ENCODE assay signal across 17 cellular contexts in the genomic region with DNA sequence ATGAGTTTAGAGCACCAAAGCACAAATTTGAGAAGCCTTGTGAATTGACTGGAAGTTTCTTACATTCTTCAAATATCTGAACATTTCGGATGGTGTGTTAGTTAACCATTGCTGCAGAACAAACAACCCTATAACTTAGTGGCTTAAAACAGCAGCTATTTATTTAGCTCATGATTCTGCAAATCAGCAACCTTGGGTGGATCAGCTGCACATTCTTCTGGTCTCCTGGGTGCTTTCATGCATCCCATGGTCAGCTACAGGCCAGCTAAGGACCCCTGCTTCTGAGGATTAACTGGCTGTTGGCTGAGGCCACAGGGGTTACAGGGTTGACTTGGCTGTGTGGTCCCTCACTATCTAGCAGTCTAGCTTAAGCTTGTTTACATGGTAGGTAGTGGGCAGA.
DNase-seq lines count a peak whose midpoint lies in the region; ATAC-seq and TF ChIP-seq lines count a peak whose summit lies in the region.
"Had no signal": no experiment of that assay in that cellular context is flagged by ENCODE, and none has a peak within 500 bp of the region (broad histone marks: within the 10 kb centered on the region; RNA-seq: fewer than 3 reads in every experiment).

No MANE protein-coding gene starts in this region.

- intact Hi-C loops in colonic mucosa (cut with DNase I): no loop called here

- no peaks in the 10 kb centered on the region for H3K9me3 Mint-ChIP-seq in GM23338

- H3K27ac Mint-ChIP-seq in GM23338: no peak overlapping the region

- no peak for DNase-seq in GM23338 (ENCODE audit: low spot score)
- DNase-seq in amniotic epithelial cell (ENCODE audit: low read depth): peak; percentile 42
- peak; percentile 77 for DNase-seq in kidney tubule cell (ENCODE audit: low spot score)
- peak; percentile 94 for DNase-seq in renal cortical epithelial cell (ENCODE audit: low read depth)
- no peak for DNase-seq in colonic mucosa
- no peak for DNase-seq in NCI-H2171 treated with DMSO at 0.1 percent for 48 hours (lab: John Stamatoyannopoulos, UW)
- no peak for DNase-seq in stimulated activated naive CD4-positive, alpha-beta T cell treated with Interleukin-2 at 50 U/mL for 16 hours (lab: John Stamatoyannopoulos, UW)
- DNase-seq in DMS 273 treated with DMSO at 0.1 percent for 48 hours (lab: John Stamatoyannopoulos, UW): no peak
- DNase-seq: BE2C; KG1; NCI-H1048; NCI-H345; NCI-H526 treated with DMSO at 0.1 percent for 48 hours; NK-92 treated with Interleukin-12 subunit alpha and Interleukin-12 subunit beta, amount 100 ng/mL, for 24 hours; OCI-M1 had no signal

- TF ChIP-seq CTCF in GM23338 (conservative IDR thresholded peaks at IDR 0.05; ENCODE audit: low read depth in 2 of 2): no peak
- TF ChIP-seq CTCF in colonic mucosa (IDR thresholded peaks at IDR 0.05): no peak

- H3K36me3 Mint-ChIP-seq in GM23338 (ENCODE audit: low read depth): no peaks in the 10 kb centered on the region

- no peak overlapping the region for H3K27ac ChIP-seq in GM23338 (ENCODE audit: low read depth)
- H3K27ac ChIP-seq in colonic mucosa: no peak overlapping the region
- H3K27ac ChIP-seq: RWPE1 had no signal

- no peak overlapping the region for H3K4me2 ChIP-seq in GM23338

- no peak overlapping the region for H3K4me3 ChIP-seq in GM23338
- H3K4me3 ChIP-seq in colonic mucosa: no peak overlapping the region

- no peaks in the 10 kb centered on the region for H3K9me2 ChIP-seq in GM23338 (ENCODE audit: insufficient read depth)

- no peak overlapping the region for H3K9ac ChIP-seq in colonic mucosa (ENCODE audit: low read depth in 2 of 2, low read length in 2 of 2)

- no peaks in the 10 kb centered on the region for H3K36me3 ChIP-seq in GM23338 (ENCODE audit: insufficient read depth)
- no peaks in the 10 kb centered on the region for H3K36me3 ChIP-seq in colonic mucosa
- H3K36me3 ChIP-seq: BE2C had no signal

- H3K4me3 Mint-ChIP-seq in GM23338: no peak overlapping the region

- peaks cover 9% of the 10 kb centered on the region for H3K4me1 Mint-ChIP-seq in GM23338

- H3K4me1 ChIP-seq in GM23338 (ENCODE audit: insufficient read depth) (no peaks in the 10 kb centered on the region), colonic mucosa (no peaks in the 10 kb centered on the region)

- H4K20me1 ChIP-seq in GM23338 (replicated peaks; ENCODE audit: insufficient read depth): no peaks in the 10 kb centered on the region

- ATAC-seq in GM23338: no peak
- ATAC-seq: HCT116 had no signal

- no peaks in the 10 kb centered on the region for H3K79me2 ChIP-seq in GM23338 (replicated peaks; ENCODE audit: insufficient read depth)

- no peaks in the 10 kb centered on the region for H3K27me3 ChIP-seq in GM23338 (ENCODE audit: insufficient read depth)
- no peaks in the 10 kb centered on the region for H3K27me3 ChIP-seq in colonic mucosa
- H3K27me3 ChIP-seq: BE2C had no signal

- no peaks in the 10 kb centered on the region for H3K27me3 Mint-ChIP-seq in GM23338 (ENCODE audit: insufficient read depth, low read depth, poor library complexity)

- no peaks in the 10 kb centered on the region for H3F3A ChIP-seq in GM23338 (replicated peaks; ENCODE audit: low read depth)

- no peaks in the 10 kb centered on the region for H3K9me3 ChIP-seq in colonic mucosa
- H3K9me3 ChIP-seq: BE2C had no signal

- 0 out of 2 replicates have a peak overlapping the region, but pooled peaks have one; percentile 66 for H2AFZ ChIP-seq in GM23338

TF ChIP-seq in GM23338, 12 proteins besides CTCF, POLR2A, EP300 and RAD21 (continues in another document):
- TF ChIP-seq POLR2AphosphoS5 (IDR thresholded peaks at IDR 0.05; ENCODE audit: low read depth) (no peak), EZH2phosphoT487 (IDR thresholded peaks at IDR 0.05; ENCODE audit: unreplicated experiment) (no peak), CREB1 (CRISPR knock-in tag; IDR thresholded peaks at IDR 0.05; ENCODE audit: low read depth) (no peak), EZH2 (IDR thresholded peaks at IDR 0.05; ENCODE audit: low read depth, unreplicated experiment) (no peak), NANOG (IDR thresholded peaks at IDR 0.05; ENCODE audit: borderline replicate concordance) (no peak), REST (IDR thresholded peaks at IDR 0.05; ENCODE audit: unreplicated experiment) (no peak), JUNB (IDR thresholded peaks at IDR 0.05; ENCODE audit: unreplicated experiment) (no peak), ZNF331 (CRISPR knock-in tag; IDR thresholded peaks at IDR 0.05; ENCODE audit: low read depth) (no peak), STAT1 (IDR thresholded peaks at IDR 0.05; ENCODE audit: unreplicated experiment) (no peak)

Comparison
In these comparisons a context has a peak if more than half of its experiments do, and no peak if none do; other contexts are left out.
1. DNase-seq: peak in amniotic epithelial cell (single experiment), kidney tubule cell (single experiment) and renal cortical epithelial cell (single experiment); none in GM23338 (single experiment), colonic mucosa (single experiment), NCI-H2171 treated with DMSO at 0.1 percent for 48 hours (single experiment), stimulated activated naive CD4-positive, alpha-beta T cell treated with Interleukin-2 at 50 U/mL for 16 hours (single experiment) and DMS 273 treated with DMSO at 0.1 percent for 48 hours (single experiment).